7 cellular contexts compared by ENCODE assay signal in the genomic region with DNA sequence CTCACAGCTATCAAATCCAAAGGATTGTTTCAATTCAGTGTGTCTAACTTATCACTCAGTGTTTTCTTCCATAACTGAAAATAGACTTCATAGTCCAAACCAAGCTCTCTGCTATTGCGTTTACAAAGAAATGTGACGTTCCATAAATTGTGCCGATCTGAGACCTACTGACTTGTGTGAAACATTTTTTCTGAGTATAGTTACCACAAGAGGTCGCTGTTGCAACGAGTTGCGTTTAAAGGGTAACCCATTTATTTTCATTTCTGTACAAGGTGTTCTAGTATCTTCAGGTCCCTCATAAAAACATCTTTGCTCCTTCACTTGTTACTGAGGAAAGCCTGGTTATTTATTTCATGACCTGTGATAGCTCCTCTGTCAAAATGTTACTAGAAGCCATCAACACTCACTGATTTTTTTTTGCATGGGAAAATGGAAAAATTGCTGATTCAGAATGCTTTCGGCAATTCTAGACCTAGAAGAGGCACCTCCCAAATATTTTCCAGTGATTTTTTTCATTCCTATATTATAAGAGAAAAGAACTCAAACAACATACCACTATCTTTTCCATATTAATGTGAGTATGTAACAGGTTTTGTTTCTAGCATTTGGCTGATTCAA.
DNase-seq lines count a peak whose midpoint lies in the region; ATAC-seq and TF ChIP-seq lines count a peak whose summit lies in the region.

No MANE protein-coding gene starts in this region.

- H3K4me3 ChIP-seq in Caco-2 (ENCODE audit: low read depth, low read length) (no peak overlapping the region), tibial artery (no peak overlapping the region)

- intact Hi-C loops in Caco-2 (cut with micrococcal nuclease; ENCODE audit: unreplicated experiment): no loop called here
- intact Hi-C loops in tibial artery (cut with DNase I; ENCODE audit: low total_unique reads): no loop called here

- H3K9me3 ChIP-seq in Caco-2: no peaks in the 10 kb centered on the region
- H3K9me3 ChIP-seq in tibial artery: no peaks in the 10 kb centered on the region

- CTCF ChIA-PET in Caco-2 (lab: Charles Lee): interaction anchor here (0.7 kb wide), 1 partner anchor 14 kb away, joined by 4 read pairs; no protein-coding TSS in a partner anchor

- ATAC-seq in activated naive CD4-positive, alpha-beta T cell treated with anti-CD3 and anti-CD28 coated beads, Interleukin-2, amount 50 U/mL, for 72 hours: peak; percentile 47 to 66
- ATAC-seq in left lobe of liver (peak; percentile 74), GM21360 (IDR thresholded peaks at IDR 0.05; ENCODE audit: unreplicated experiment) (no peak)

- no peaks in the 10 kb centered on the region for H3K36me3 Mint-ChIP-seq in Caco-2 (ENCODE audit: insufficient read depth, unreplicated experiment)
- no peaks in the 10 kb centered on the region for H3K36me3 Mint-ChIP-seq in activated naive CD4-positive, alpha-beta T cell treated with anti-CD3 and anti-CD28 coated beads, Interleukin-2, amount 50 U/mL, for 72 hours

- TF ChIP-seq CTCF in Caco-2 (IDR thresholded peaks at IDR 0.05; ENCODE audit: insufficient read depth in 1 of 2, low read depth in 1 of 2, low read length in 1 of 2, severe bottlenecking in 1 of 2, unreplicated experiment in 1 of 2) (peak; percentile 46 to 68), tibial artery (IDR thresholded peaks at IDR 0.05) (no peak)

- DNase-seq in Caco-2: peak in 1 of 2 experiments; percentile 53
- peak; percentile 1 for DNase-seq in GM19238 (ENCODE audit: insufficient read length, low spot score)
- peak; percentile 98 for DNase-seq in NCI-H82 (lab: John Stamatoyannopoulos, UW)
- peak in 1 of 2 donors; percentile 55 for DNase-seq in activated naive CD4-positive, alpha-beta T cell treated with anti-CD3 and anti-CD28 coated beads, Interleukin-2, amount 50 U/mL, for 72 hours (ENCODE audit: low spot score in 2 of 2)
- DNase-seq in left lobe of liver (ENCODE audit: low spot score): no peak
- DNase-seq in tibial artery: no peak

- no peaks in the 10 kb centered on the region for H3K9me3 Mint-ChIP-seq in Caco-2 (ENCODE audit: unreplicated experiment)
- no peaks in the 10 kb centered on the region for H3K9me3 Mint-ChIP-seq in activated naive CD4-positive, alpha-beta T cell treated with anti-CD3 and anti-CD28 coated beads, Interleukin-2, amount 50 U/mL, for 72 hours

- no peaks in the 10 kb centered on the region for H3K4me1 Mint-ChIP-seq in Caco-2 (ENCODE audit: low read depth, unreplicated experiment)

- H3K4me1 ChIP-seq in Caco-2 (no peaks in the 10 kb centered on the region), tibial artery (no peaks in the 10 kb centered on the region)

- H3K27ac ChIP-seq in tibial artery: no peak overlapping the region

- H3K27me3 Mint-ChIP-seq in Caco-2 (ENCODE audit: insufficient read depth, unreplicated experiment): peaks cover 10% of the 10 kb centered on the region

- no peak overlapping the region for H3K4me3 Mint-ChIP-seq in Caco-2 (ENCODE audit: unreplicated experiment)

- no TSS peak for BruUV-seq in Caco-2 (replicated peaks; lab: Mats Ljungman, UMichigan)

- no peak overlapping the region for H3K27ac Mint-ChIP-seq in Caco-2 (ENCODE audit: unreplicated experiment)
- H3K27ac Mint-ChIP-seq in activated naive CD4-positive, alpha-beta T cell treated with anti-CD3 and anti-CD28 coated beads, Interleukin-2, amount 50 U/mL, for 72 hours: peak overlapping the region in 1 of 2 donors; percentile 36

- POLR2A ChIA-PET in Caco-2 (lab: Charles Lee): no interaction called here

- H3K27me3 ChIP-seq in Caco-2 (replicated peaks; ENCODE audit: control insufficient read depth, insufficient read depth, low read length): no peaks in the 10 kb centered on the region
- no peaks in the 10 kb centered on the region for H3K27me3 ChIP-seq in tibial artery

- H3K36me3 ChIP-seq in Caco-2 (ENCODE audit: control insufficient read depth, insufficient read depth, low read length): no peaks in the 10 kb centered on the region
- H3K36me3 ChIP-seq in tibial artery: no peaks in the 10 kb centered on the region

Comparison
In these comparisons a context has a peak if more than half of its experiments do, and no peak if none do; other contexts are left out.
1. DNase-seq: peak in GM19238 (single experiment) and NCI-H82 (single experiment); none in left lobe of liver (single experiment) and tibial artery (0 of 2).
2. CTCF ChIP-seq: peak in Caco-2 (2 of 2); none in tibial artery (0 of 2).